ENCODE assay signal across 9 cellular contexts in genomic region chr7:149466364-149466763, GRCh38.
"Had no signal": no experiment of that assay in that cellular context is flagged by ENCODE, and none has a peak within 500 bp of the region (broad histone marks: within the 10 kb centered on the region; RNA-seq: fewer than 3 reads in every experiment).

No MANE protein-coding gene starts in this region.

- H2AFZ ChIP-seq: GM23338 had no signal

- ATAC-seq: GM23338, HepG2 had no signal

- H3K4me2 ChIP-seq: GM23338 had no signal

- FAIRE-seq: H1, H54, HepG2 had no signal

- H3K4me3 Mint-ChIP-seq: GM23338, H9 had no signal

- H3K27ac ChIP-seq: HL-60 had no signal

- H3K4me3 ChIP-seq: GM23338 had no signal

- H3K27ac Mint-ChIP-seq: GM23338, H9, IgD-negative memory B cell had no signal

- DNase-seq: H9, HCEC 1CT, KG1 had no signal
